ENCODE assay signal across 10 cellular contexts in genomic region chr9:125413579-125413978, GRCh38.
"Had no signal": no experiment of that assay in that cellular context is flagged by ENCODE, and none has a peak within 500 bp of the region (broad histone marks: within the 10 kb centered on the region; RNA-seq: fewer than 3 reads in every experiment).

No MANE protein-coding gene starts in this region.

- H3K4me3 ChIP-seq: GM23248, GM23338 had no signal

- H3K9ac ChIP-seq: GM23248 had no signal

- ATAC-seq: GM23338, HCT116 had no signal

- FAIRE-seq: H1, H54 had no signal

- DNase-seq: GM23248, GOT3, H7, H9, HCEC 1CT, HFFc6 had no signal

- H3K27ac ChIP-seq: GM23248 had no signal

- H3K4me2 ChIP-seq: GM23338 had no signal

- H2AFZ ChIP-seq: GM23248, GM23338 had no signal
